14 cellular contexts compared by ENCODE assay signal in the genomic region with DNA sequence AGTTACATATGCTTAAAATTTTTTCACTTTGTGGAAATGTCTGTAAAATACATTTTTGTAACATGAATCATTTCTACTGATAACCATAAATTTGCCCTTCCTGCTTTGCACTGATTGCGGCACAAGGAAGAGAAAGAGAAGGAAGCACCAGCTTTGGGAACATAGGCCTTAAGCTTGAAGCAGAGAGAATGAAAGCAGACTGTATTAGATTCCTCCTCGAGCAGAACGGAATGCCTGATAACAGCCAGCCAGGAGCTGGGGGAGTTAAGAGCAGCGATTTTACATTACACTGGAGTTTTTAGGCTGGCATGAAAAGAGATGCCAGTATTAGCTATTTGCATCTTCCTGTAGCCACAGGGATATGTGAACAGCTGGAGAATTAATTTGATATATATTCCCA. TPM values are rescaled to one million over a fixed set of nuclear protein-coding genes. Genes with fewer than 3 reads are reported as not detected.
DNase-seq lines count a peak whose midpoint lies in the region; ATAC-seq, FAIRE-seq and TF ChIP-seq lines count a peak whose summit lies in the region.
"Had no signal": no experiment of that assay in that cellular context is flagged by ENCODE, and none has a peak within 500 bp of the region (broad histone marks: within the 10 kb centered on the region; RNA-seq: fewer than 3 reads in every experiment).

No MANE protein-coding gene starts in this region.

- no peak overlapping the region for H3K23ac ChIP-seq in H1 (ENCODE audit: insufficient read length)

- no peak overlapping the region for H4K8ac ChIP-seq in H1 (ENCODE audit: extremely low read depth, insufficient read depth, low read length)

- H3K9ac ChIP-seq in PC-3 (ENCODE audit: low read length) (no peak overlapping the region), H1 (replicated peaks in 1 of 4; ENCODE audit: extremely low read depth in 1 of 4, low read depth in 3 of 4, low read length in 3 of 4) (no peak overlapping the region), subcutaneous abdominal adipose tissue (ENCODE audit: low read length in 5 of 5) (no peak overlapping the region)

- H3K9me2 ChIP-seq in PC-3 (replicated peaks; ENCODE audit: low read length), result no peaks in the 10 kb centered on the region

- DNase-seq in PC-3 (peak; percentile 45), H1 (ENCODE audit: low read depth in 1 of 2, low spot score in 2 of 2) (no peak), right lobe of liver (no peak), NCI-H1436 (lab: John Stamatoyannopoulos, UW) (no peak), OCI-M1 (lab: John Stamatoyannopoulos, UW) (no peak)
- DNase-seq in effector memory CD4-positive, alpha-beta T cell, result no peak
- DNase-seq: activated gamma-delta T cell; DND-41; endodermal cell; NCI-H1092 treated with DMSO at 0.1 percent for 48 hours; stimulated activated CD4-positive, alpha-beta T cell treated with anti-CD3 and anti-CD28 coated beads, Interleukin-2, amount 100 ng/mL, for 24 hours had no signal

- H3K4me3 ChIP-seq in PC-3 (ENCODE audit: low read length) (no peak overlapping the region), H1 (ENCODE audit: extremely low read depth in 1 of 4, insufficient read depth in 2 of 4, low read depth in 3 of 4, low read length in 4 of 4) (no peak overlapping the region), right lobe of liver (no peak overlapping the region), subcutaneous abdominal adipose tissue (ENCODE audit: low read depth in 1 of 5, low read length in 5 of 5) (peak overlapping the region in 1 of 5 donors; percentile 13)
- no peak overlapping the region for H3K4me3 ChIP-seq in effector memory CD4-positive, alpha-beta T cell (ENCODE audit: insufficient read depth, low read depth, low read length, poor library complexity, severe bottlenecking)
- H3K4me3 ChIP-seq: HAP-1 had no signal

- no peak overlapping the region for H4K91ac ChIP-seq in H1 (replicated peaks; ENCODE audit: insufficient read length, low read length)

- H3K4ac ChIP-seq in H1 (replicated peaks; ENCODE audit: insufficient read length, low read depth, low read length), result no peak overlapping the region

- TF ChIP-seq POLR2A in H1 (IDR thresholded peaks at IDR 0.05; ENCODE audit: control extremely low read depth in 1 of 2, low read depth in 2 of 2, low read length in 2 of 2) (no peak), right lobe of liver (IDR thresholded peaks at IDR 0.05) (no peak)

- peaks cover 5% of the 10 kb centered on the region for H3K79me1 ChIP-seq in H1 (ENCODE audit: low read depth, low read length)

- no peak overlapping the region for H2BK12ac ChIP-seq in H1 (ENCODE audit: low read depth, low read length)

- no peaks in the 10 kb centered on the region for H3F3A ChIP-seq in PC-3 (ENCODE audit: low read length, unreplicated experiment)

- no peak overlapping the region for H3K18ac ChIP-seq in H1 (ENCODE audit: extremely low read depth, low read length)

- POLR2A ChIA-PET in PC-3 (lab: Charles Lee; ENCODE audit: unreplicated experiment) (interaction anchor here (0.5 to 0.6 kb wide), 2 partner anchors 37 to 174 kb away, joined by 3 to 9 read pairs; no protein-coding TSS in a partner anchor), H1 (lab: Charles Lee; ENCODE audit: partially characterized antibody) (interaction anchor here (0.8 to 1.3 kb wide), 3 partner anchors 15 to 57 kb away, joined by 3 to 4 read pairs (median 3); no protein-coding TSS in a partner anchor)

- no peaks in the 10 kb centered on the region for H3K9me3 ChIP-seq in PC-3 (ENCODE audit: low read length)
- H3K9me3 ChIP-seq in H1 (ENCODE audit: insufficient read depth in 2 of 2, low read depth in 1 of 2, low read length in 1 of 2), result no peaks in the 10 kb centered on the region
- no peaks in the 10 kb centered on the region for H3K9me3 ChIP-seq in right lobe of liver
- no peaks in the 10 kb centered on the region for H3K9me3 ChIP-seq in subcutaneous abdominal adipose tissue (ENCODE audit: control insufficient read depth in 5 of 5, low read length in 5 of 5)
- H3K9me3 ChIP-seq in effector memory CD4-positive, alpha-beta T cell (ENCODE audit: control insufficient read depth, low read length), result no peaks in the 10 kb centered on the region
- H3K9me3 ChIP-seq: HAP-1 had no signal

- H2BK120ac ChIP-seq in H1 (replicated peaks; ENCODE audit: low read depth, low read length), result no peak overlapping the region

- H3K79me2 ChIP-seq in PC-3 (ENCODE audit: low read length) (peaks cover 91% of the 10 kb centered on the region), H1 (ENCODE audit: control insufficient read depth in 1 of 2, insufficient read depth in 2 of 2, low read length in 2 of 2) (peaks cover 3 to 92% of the 10 kb centered on the region in 2 experiments; a peak in 3 of 4 replicates)

- 44% methylated on average over 4 of the region's 4 CpGs; no CpG with 5 or more reads in 1 of the 2 experiments for WGBS in H1 (ENCODE audit: extremely low coverage in 1 of 2, insufficient coverage in 1 of 2, insufficient read length in 1 of 2, insufficient replicate concordance in 2 of 2, low coverage in 1 of 2, low lambda C conversion rate in 2 of 2, missing lambda C conversion rate in 1 of 2), 2 experiments
- WGBS in right lobe of liver (ENCODE audit: insufficient coverage, low coverage, low lambda C conversion rate, missing lambda C conversion rate), result 47% methylated on average over 4 of the region's 4 CpGs

- H2BK20ac ChIP-seq in H1 (ENCODE audit: low read length), result no peak overlapping the region

- no peak overlapping the region for H2AFZ ChIP-seq in PC-3 (ENCODE audit: low read length)
- H2AFZ ChIP-seq in H1 (ENCODE audit: low read length), result no peak overlapping the region

- H3K36me3 ChIP-seq in PC-3 (ENCODE audit: low read depth, low read length) (peaks cover 4% of the 10 kb centered on the region; the same call in 1 of the 2 replicates), H1 (ENCODE audit: control insufficient read depth in 2 of 4, insufficient read depth in 4 of 4, low read length in 3 of 4) (peaks cover 0 to 3% (median 1%) of the 10 kb centered on the region in 4 experiments; a peak in 1 of 8 replicates), right lobe of liver (no peaks in the 10 kb centered on the region), subcutaneous abdominal adipose tissue (ENCODE audit: control insufficient read depth in 5 of 5, insufficient read depth in 5 of 5, low read length in 5 of 5) (peaks cover 2 to 8% (median 4%) of the 10 kb centered on the region in 5 donors)
- H3K36me3 ChIP-seq in effector memory CD4-positive, alpha-beta T cell (ENCODE audit: control insufficient read depth, insufficient read depth, low read length), result no peaks in the 10 kb centered on the region
- H3K36me3 ChIP-seq: HAP-1 had no signal

- H3K27me3 ChIP-seq in PC-3 (ENCODE audit: low read length) (no peaks in the 10 kb centered on the region), H1 (replicated peaks in 1 of 4; ENCODE audit: control insufficient read depth in 3 of 4, extremely low read depth in 1 of 4, insufficient read depth in 3 of 4, low read length in 3 of 4) (no peaks in the 10 kb centered on the region), right lobe of liver (no peaks in the 10 kb centered on the region), subcutaneous abdominal adipose tissue (ENCODE audit: control insufficient read depth in 5 of 5, insufficient read depth in 4 of 5, low read length in 5 of 5) (no peaks in the 10 kb centered on the region)
- H3K27me3 ChIP-seq in effector memory CD4-positive, alpha-beta T cell (replicated peaks; ENCODE audit: control insufficient read depth, insufficient read depth, low read length, poor library complexity, severe bottlenecking), result no peaks in the 10 kb centered on the region

- H4K20me1 ChIP-seq in PC-3 (ENCODE audit: low read length) (peaks cover 5% of the 10 kb centered on the region; the same call in 1 of the 2 replicates), H1 (replicated peaks in 1 of 2; ENCODE audit: control insufficient read depth in 1 of 2, insufficient read depth in 2 of 2, low read length in 2 of 2) (peaks cover 5 to 9% of the 10 kb centered on the region in 2 experiments)

- no peaks in the 10 kb centered on the region for H3K23me2 ChIP-seq in H1 (ENCODE audit: low read depth, low read length)

- intact Hi-C loops in PC-3 (cut with micrococcal nuclease) (no loop called here), right lobe of liver (cut with DNase I) (no loop called here)

- no peak overlapping the region for H2BK15ac ChIP-seq in H1 (ENCODE audit: low read length)

- no peak overlapping the region for H3K14ac ChIP-seq in H1 (ENCODE audit: insufficient read length)

- H3K4me1 ChIP-seq in PC-3 (ENCODE audit: insufficient read depth, low read length) (peaks cover 37% of the 10 kb centered on the region), H1 (replicated peaks in 1 of 4; ENCODE audit: control insufficient read depth in 3 of 4, insufficient read depth in 4 of 4, low read length in 3 of 4) (peaks cover 3 to 13% (median 10%) of the 10 kb centered on the region in 4 experiments), right lobe of liver (no peaks in the 10 kb centered on the region), subcutaneous abdominal adipose tissue (ENCODE audit: control insufficient read depth in 5 of 5, insufficient read depth in 5 of 5, low read length in 5 of 5) (peaks cover 3 to 49% (median 39%) of the 10 kb centered on the region in 5 donors)
- H3K4me1 ChIP-seq in effector memory CD4-positive, alpha-beta T cell (ENCODE audit: control insufficient read depth, insufficient read depth, low read length, poor library complexity, severe bottlenecking), result no peaks in the 10 kb centered on the region

- ATAC-seq in PC-3 (peak; percentile 62), right lobe of liver (peak; percentile 37 to 74 (median 42)), HG02852 (IDR thresholded peaks at IDR 0.05; ENCODE audit: unreplicated experiment) (no peak)

- H4K5ac ChIP-seq in H1 (ENCODE audit: insufficient read length, low read depth, low read length), result no peak overlapping the region

- no TSS peak for BruUV-seq in PC-3 (replicated peaks; lab: Mats Ljungman, UMichigan)

- H3K4me2 ChIP-seq in PC-3 (ENCODE audit: low read length), result peak overlapping the region; percentile 26; the same call in 1 of the 2 replicates
- no peak overlapping the region for H3K4me2 ChIP-seq in H1 (ENCODE audit: insufficient read depth in 1 of 2, low read depth in 2 of 2, low read length in 2 of 2)

- no peak for TF ChIP-seq EP300 in H1 (IDR thresholded peaks at IDR 0.05; ENCODE audit: borderline replicate concordance in 1 of 2, low read depth in 2 of 2, low read length in 2 of 2)

- H3K56ac ChIP-seq in H1 (replicated peaks; ENCODE audit: insufficient read length, low read depth, low read length), result no peak overlapping the region

- CTCF ChIA-PET in PC-3 (lab: Charles Lee) (no interaction called here), H1 (lab: Charles Lee; ENCODE audit: partially characterized antibody) (interaction anchor here (0.6 to 2.0 kb wide), 6 partner anchors 8 to 516 kb away, joined by 3 to 5 read pairs (median 4); no protein-coding TSS in a partner anchor)

- no peak overlapping the region for H2BK5ac ChIP-seq in H1 (ENCODE audit: low read depth, low read length)

- TF ChIP-seq RAD21 in H1 (IDR thresholded peaks at IDR 0.05 in 1 of 2, conservative IDR thresholded peaks at IDR 0.05 in 1 of 2; ENCODE audit: low read depth in 2 of 2, low read length in 2 of 2), result no peak

- H3K27ac ChIP-seq in PC-3 (ENCODE audit: low read length) (peak overlapping the region; percentile 25), H1 (ENCODE audit: low read depth, low read length) (no peak overlapping the region), right lobe of liver (no peak overlapping the region), subcutaneous abdominal adipose tissue (ENCODE audit: low read depth, low read length) (peak overlapping the region; percentile 31)
- no peak overlapping the region for H3K27ac ChIP-seq in effector memory CD4-positive, alpha-beta T cell (ENCODE audit: insufficient read depth, low read length, poor library complexity, severe bottlenecking)

- H2AK5ac ChIP-seq in H1 (ENCODE audit: low read depth, low read length), result no peak overlapping the region

- no peak for TF ChIP-seq CTCF in PC-3 (conservative IDR thresholded peaks at IDR 0.05; ENCODE audit: low read depth, low read length)
- TF ChIP-seq CTCF in H1 (IDR thresholded peaks at IDR 0.05; ENCODE audit: control extremely low read depth in 1 of 3, insufficient read depth in 1 of 3, low read depth in 1 of 3, low read length in 3 of 3), result no peak
- no peak for TF ChIP-seq CTCF in right lobe of liver (IDR thresholded peaks at IDR 0.05)

- FAIRE-seq in H1 (lab: Jason Lieb, UNC), result peak; percentile 70

RNA-seq across cellular contexts. Expression of a gene that starts 33.5 kb away (rescaled TPM):
- total RNA-seq in PC-3 (2014; rRNA removed) (70.7 and 85.7 TPM in 2 replicates), right lobe of liver (10 to 100 TPM in 4 of 6 experiments, 1 to 10 TPM in 2; 4.2 to 30.5 (median 16.7) TPM)
- 27.4 and 28.4 TPM in 2 replicates for total RNA-seq in H1 (2021; fragmentation: NEBNext Ultra II Directional; extraction: Animal tissue kit (Norgen Biotek cat#: 25700))
- polyA plus RNA-seq in H1 (2011; rRNA removed), result 9.4 and 13.8 TPM in 2 replicates
- polyA plus RNA-seq in H1 (2011; cell fraction: cytosol; rRNA removed), result 13.0 TPM
- 46.3 TPM for polyA plus RNA-seq in H1 (2011; cell fraction: nucleus; rRNA removed)
- polyA plus RNA-seq in H1 (2012, experiment 1 of 2), result 9.4 to 16.8 TPM (median 12.1 TPM) in 4 replicates
- 1.1 TPM for polyA plus RNA-seq in H1 (2012, experiment 2 of 2)
- polyA plus RNA-seq in H1 (2013, experiment 1 of 2), result 18.4 TPM
- polyA plus RNA-seq in H1 (2013, experiment 2 of 2), result 18.2 TPM
- 73.3 and 108 TPM in 2 replicates for polyA minus RNA-seq in H1 (2011; rRNA and poly(A)+ RNA removed)
- polyA minus RNA-seq in H1 (2011; cell fraction: cytosol; rRNA and poly(A)+ RNA removed), result 54.9 TPM
- polyA minus RNA-seq in H1 (2011; cell fraction: nucleus; rRNA and poly(A)+ RNA removed), result 133 TPM

Comparison
In these comparisons a context has a peak if more than half of its experiments do, and no peak if none do; other contexts are left out.
1. H3K27ac ChIP-seq: peak in PC-3 (single experiment) and subcutaneous abdominal adipose tissue (single experiment); none in H1 (single experiment), right lobe of liver (0 of 3) and effector memory CD4-positive, alpha-beta T cell (single experiment).